Comparison of ENCODE assay signal across 23 cellular contexts in the genomic region with DNA sequence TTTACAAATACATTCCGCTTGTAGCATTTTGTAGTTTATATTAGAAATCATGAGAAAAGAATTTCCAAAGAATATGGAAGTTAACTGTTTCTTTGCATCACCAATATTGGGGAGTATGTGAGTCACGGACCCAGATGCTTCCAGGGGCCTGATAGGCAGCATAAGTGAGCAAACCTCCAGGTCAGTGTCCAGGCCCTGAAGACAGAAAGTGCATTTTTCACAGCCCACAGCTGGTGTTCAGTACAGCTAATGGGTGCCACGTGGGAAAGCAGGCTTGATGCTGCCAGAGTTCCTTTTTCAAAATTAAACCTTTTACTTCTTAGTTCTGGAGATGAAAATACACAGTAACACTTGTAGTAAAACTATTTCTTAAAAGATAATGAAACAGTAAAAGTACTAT.
DNase-seq lines count a peak whose midpoint lies in the region; ATAC-seq and TF ChIP-seq lines count a peak whose summit lies in the region.
"Had no signal": no experiment of that assay in that cellular context is flagged by ENCODE, and none has a peak within 500 bp of the region (broad histone marks: within the 10 kb centered on the region; RNA-seq: fewer than 3 reads in every experiment).

No MANE protein-coding gene starts in this region.

- in situ Hi-C loops in Panc1 (cut with HindIII; ENCODE audit: low pct_unique_long_range_greater_than_20kb, low sequenced_read_pairs) = no loop called here

- BruUV-seq in Panc1 (replicated peaks; lab: Mats Ljungman, UMichigan) = no TSS peak

- no peak for TF ChIP-seq EP300 in SK-N-SH (IDR thresholded peaks at IDR 0.05; ENCODE audit: borderline replicate concordance in 1 of 2, low read depth in 1 of 2, low read length in 1 of 2)

- no peaks in the 10 kb centered on the region for H3K79me2 ChIP-seq in SK-N-SH (ENCODE audit: insufficient read depth)

- H3K36me3 ChIP-seq in SK-N-SH (replicated peaks in 1 of 2; ENCODE audit: control insufficient read depth in 1 of 2, insufficient read depth in 2 of 2, low read length in 1 of 2) (no peaks in the 10 kb centered on the region), Panc1 (ENCODE audit: control insufficient read depth, insufficient read depth, low read length) (no peaks in the 10 kb centered on the region)
- H3K36me3 ChIP-seq: heart left ventricle, neutrophil, Peyer's patch, SJCRH30 had no signal

- TF ChIP-seq RAD21 in SK-N-SH (IDR thresholded peaks at IDR 0.05; ENCODE audit: low read length) = no peak

- peak overlapping the region; percentile 50 for H2AFZ ChIP-seq in SK-N-SH (ENCODE audit: low read depth)

- CTCF ChIA-PET in SK-N-SH (lab: Yijun Ruan, JAX) (no interaction called here), Panc1 (lab: Charles Lee) (no interaction called here)

- no peaks in the 10 kb centered on the region; a peak in 1 of 4 replicates for H3K4me1 ChIP-seq in SK-N-SH (ENCODE audit: control insufficient read depth in 1 of 2, insufficient read depth in 2 of 2, low read depth in 1 of 2, low read length in 1 of 2)
- H3K4me1 ChIP-seq in Panc1 (ENCODE audit: control insufficient read depth, insufficient read depth, low read length) = no peaks in the 10 kb centered on the region
- H3K4me1 ChIP-seq: heart left ventricle, Peyer's patch, psoas muscle had no signal

- WGBS in SK-N-SH (ENCODE audit: low lambda C conversion rate) = 63% methylated on average over 3 of the region's 3 CpGs

- no peaks in the 10 kb centered on the region for H3K27me3 ChIP-seq in SK-N-SH (ENCODE audit: insufficient read depth)
- H3K27me3 ChIP-seq in Panc1 (ENCODE audit: control insufficient read depth, insufficient read depth, low read length) = no peaks in the 10 kb centered on the region
- no peaks in the 10 kb centered on the region for H3K27me3 ChIP-seq in dorsolateral prefrontal cortex
- H3K27me3 ChIP-seq: heart left ventricle, neutrophil, Peyer's patch, SJCRH30 had no signal

- no peak for ATAC-seq in SK-N-SH treated with all-trans-retinoic acid at 6 μM for 48 hours
- ATAC-seq in Panc1 = no peak
- ATAC-seq: activated CD4-positive, alpha-beta T cell treated with anti-CD3 and anti-CD28 coated beads for 36 hours; activated naive CD8-positive, alpha-beta T cell treated with anti-CD3 and anti-CD28 coated beads, Interleukin-2, amount 50 U/mL, for 24 hours; psoas muscle had no signal

- H3K9me3 ChIP-seq in SK-N-SH (no peaks in the 10 kb centered on the region), Panc1 (ENCODE audit: control insufficient read depth, insufficient read depth, low read depth, low read length) (no peaks in the 10 kb centered on the region)
- H3K9me3 ChIP-seq: heart left ventricle, neutrophil, Peyer's patch, psoas muscle had no signal

- no peak overlapping the region for H3K9ac ChIP-seq in SK-N-SH

- no peaks in the 10 kb centered on the region for H3K9me2 ChIP-seq in SK-N-SH

- intact Hi-C loops in Panc1 (cut with micrococcal nuclease; ENCODE audit: unreplicated experiment) (no loop called here), dorsolateral prefrontal cortex (cut with DNase I) (no loop called here)

- TF ChIP-seq CTCF in SK-N-SH (IDR thresholded peaks at IDR 0.05) (no peak), Panc1 (IDR thresholded peaks at IDR 0.05) (no peak), fibroblast of the aortic adventitia (IDR thresholded peaks at IDR 0.05; ENCODE audit: insufficient read depth, low read length) (no peak), dorsolateral prefrontal cortex (IDR thresholded peaks at IDR 0.05 in 54 of 56, conservative IDR thresholded peaks at IDR 0.05 in 2 of 56; ENCODE audit: low read depth in 1 of 56, partially characterized antibody in 56 of 56) (no peak)

- DNase-seq in SK-N-SH = no peak
- DNase-seq in Panc1 (ENCODE audit: low read depth, low spot score) = no peak
- DNase-seq in fibroblast of the aortic adventitia (ENCODE audit: low read depth) = peak; percentile 16
- no peak for DNase-seq in putamen (ENCODE audit: low spot score)
- DNase-seq in NCI-H345 treated with DMSO at 0.1 percent for 48 hours (lab: John Stamatoyannopoulos, UW; ENCODE audit: unreplicated experiment) = no peak
- no peak for DNase-seq in globus pallidus (ENCODE audit: low spot score)
- no peak for DNase-seq in dorsolateral prefrontal cortex
- DNase-seq: activated CD4-positive, alpha-beta T cell treated with anti-CD3 and anti-CD28 coated beads for 36 hours; activated gamma-delta T cell treated with Interleukin-2 at 50 U/mL for 16 hours; activated naive CD8-positive, alpha-beta T cell treated with anti-CD3 and anti-CD28 coated beads, Interleukin-2, amount 50 U/mL, for 24 hours; C1 segment of cervical spinal cord; effector memory CD4-positive, alpha-beta T cell; heart left ventricle; KG1; NCI-H1436; NCI-H510A treated with DMSO at 0.1 percent for 48 hours; Peyer's patch; psoas muscle; small intestine; stimulated activated CD4-positive, alpha-beta T cell treated with anti-CD3 and anti-CD28 coated beads, Interleukin-1b, Interleukin-23, amount 100 ng/mL, for 48 hours had no signal

- H3F3A ChIP-seq in SK-N-SH (replicated peaks; ENCODE audit: insufficient read depth) = no peaks in the 10 kb centered on the region

- H4K20me1 ChIP-seq in SK-N-SH (ENCODE audit: insufficient read depth) = no peaks in the 10 kb centered on the region

- no peak overlapping the region for H3K4me2 ChIP-seq in SK-N-SH

- POLR2A ChIA-PET in SK-N-SH (lab: Yijun Ruan, JAX) = no interaction called here
- POLR2A ChIA-PET in Panc1 (lab: Charles Lee) = no interaction called here

- H3K4me3 ChIP-seq in SK-N-SH (ENCODE audit: low read depth in 2 of 2, low read length in 1 of 2) = no peak overlapping the region
- no peak overlapping the region for H3K4me3 ChIP-seq in Panc1 (ENCODE audit: low read depth in 2 of 2, low read length in 2 of 2)
- no peak overlapping the region for H3K4me3 ChIP-seq in fibroblast of the aortic adventitia (ENCODE audit: low read depth, low read length)
- no peak overlapping the region for H3K4me3 ChIP-seq in dorsolateral prefrontal cortex
- H3K4me3 ChIP-seq: heart left ventricle, Peyer's patch, psoas muscle, SJCRH30 had no signal

- H3K27ac ChIP-seq in SK-N-SH (ENCODE audit: low read depth in 2 of 2, low read length in 1 of 2) (no peak overlapping the region), Panc1 (ENCODE audit: low read length) (peak overlapping the region; percentile 39; the same call in 1 of the 2 replicates), dorsolateral prefrontal cortex (no peak overlapping the region)
- H3K27ac ChIP-seq: heart left ventricle, neutrophil, Peyer's patch, psoas muscle, SJCRH30 had no signal

TF ChIP-seq in SK-N-SH, 30 proteins besides CTCF, POLR2A, EP300 and RAD21:
- TF ChIP-seq RFX5 (IDR thresholded peaks at IDR 0.05; ENCODE audit: low read length) (no peak), RCOR1 (IDR thresholded peaks at IDR 0.05; ENCODE audit: low read length) (no peak)

TF ChIP-seq in SK-N-SH treated with all-trans-retinoic acid at 6 μM for 48 hours, 23 proteins besides CTCF, POLR2A, EP300 and RAD21:
- TF ChIP-seq RARB (CRISPR knock-in tag; IDR thresholded peaks at IDR 0.05) (no peak), ISL1 (CRISPR knock-in tag; IDR thresholded peaks at IDR 0.05) (no peak), ZNF565 (CRISPR knock-in tag; conservative IDR thresholded peaks at IDR 0.05; ENCODE audit: low read depth) (no peak), ARNTL (CRISPR knock-in tag; IDR thresholded peaks at IDR 0.05; ENCODE audit: borderline replicate concordance, low read depth) (no peak), CSDC2 (CRISPR knock-in tag; IDR thresholded peaks at IDR 0.05) (no peak), ZFP3 (CRISPR knock-in tag; IDR thresholded peaks at IDR 0.05) (no peak)
- TF ChIP-seq, protein P1, sequence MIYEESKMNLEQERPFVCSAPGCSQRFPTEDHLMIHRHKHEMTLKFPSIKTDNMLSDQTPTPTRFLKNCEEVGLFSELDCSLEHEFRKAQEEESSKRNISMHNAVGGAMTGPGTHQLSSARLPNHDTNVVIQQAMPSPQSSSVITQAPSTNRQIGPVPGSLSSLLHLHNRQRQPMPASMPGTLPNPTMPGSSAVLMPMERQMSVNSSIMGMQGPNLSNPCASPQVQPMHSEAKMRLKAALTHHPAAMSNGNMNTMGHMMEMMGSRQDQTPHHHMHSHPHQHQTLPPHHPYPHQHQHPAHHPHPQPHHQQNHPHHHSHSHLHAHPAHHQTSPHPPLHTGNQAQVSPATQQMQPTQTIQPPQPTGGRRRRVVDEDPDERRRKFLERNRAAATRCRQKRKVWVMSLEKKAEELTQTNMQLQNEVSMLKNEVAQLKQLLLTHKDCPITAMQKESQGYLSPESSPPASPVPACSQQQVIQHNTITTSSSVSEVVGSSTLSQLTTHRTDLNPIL (CRISPR knock-in tag; IDR thresholded peaks at IDR 0.05; ENCODE audit: low read depth) = no peak
- TF ChIP-seq, protein P2, sequence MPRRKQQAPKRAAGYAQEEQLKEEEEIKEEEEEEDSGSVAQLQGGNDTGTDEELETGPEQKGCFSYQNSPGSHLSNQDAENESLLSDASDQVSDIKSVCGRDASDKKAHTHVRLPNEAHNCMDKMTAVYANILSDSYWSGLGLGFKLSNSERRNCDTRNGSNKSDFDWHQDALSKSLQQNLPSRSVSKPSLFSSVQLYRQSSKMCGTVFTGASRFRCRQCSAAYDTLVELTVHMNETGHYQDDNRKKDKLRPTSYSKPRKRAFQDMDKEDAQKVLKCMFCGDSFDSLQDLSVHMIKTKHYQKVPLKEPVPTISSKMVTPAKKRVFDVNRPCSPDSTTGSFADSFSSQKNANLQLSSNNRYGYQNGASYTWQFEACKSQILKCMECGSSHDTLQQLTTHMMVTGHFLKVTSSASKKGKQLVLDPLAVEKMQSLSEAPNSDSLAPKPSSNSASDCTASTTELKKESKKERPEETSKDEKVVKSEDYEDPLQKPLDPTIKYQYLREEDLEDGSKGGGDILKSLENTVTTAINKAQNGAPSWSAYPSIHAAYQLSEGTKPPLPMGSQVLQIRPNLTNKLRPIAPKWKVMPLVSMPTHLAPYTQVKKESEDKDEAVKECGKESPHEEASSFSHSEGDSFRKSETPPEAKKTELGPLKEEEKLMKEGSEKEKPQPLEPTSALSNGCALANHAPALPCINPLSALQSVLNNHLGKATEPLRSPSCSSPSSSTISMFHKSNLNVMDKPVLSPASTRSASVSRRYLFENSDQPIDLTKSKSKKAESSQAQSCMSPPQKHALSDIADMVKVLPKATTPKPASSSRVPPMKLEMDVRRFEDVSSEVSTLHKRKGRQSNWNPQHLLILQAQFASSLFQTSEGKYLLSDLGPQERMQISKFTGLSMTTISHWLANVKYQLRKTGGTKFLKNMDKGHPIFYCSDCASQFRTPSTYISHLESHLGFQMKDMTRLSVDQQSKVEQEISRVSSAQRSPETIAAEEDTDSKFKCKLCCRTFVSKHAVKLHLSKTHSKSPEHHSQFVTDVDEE (CRISPR knock-in tag; IDR thresholded peaks at IDR 0.05) = no peak
